In genomic region chr11:130314749-130315285, GRCh38 we compare ENCODE assay signal across 8 cellular contexts. TPM values are rescaled to one million over a fixed set of nuclear protein-coding genes. Genes with fewer than 3 reads are reported as not detected.
A peak's percentile ranks its signal among the peaks of the same experiment; 100 is the strongest.
DNase-seq lines count a peak whose midpoint lies in the region; ATAC-seq, FAIRE-seq and TF ChIP-seq lines count a peak whose summit lies in the region.

ZBTB44 (minus strand) TSS chr11:130314917; CDS start chr11:130261873, 53,044 bp downstream.

- H3K36me3 ChIP-seq in psoas muscle (ENCODE audit: insufficient read depth in 1 of 2, low read depth in 1 of 2) (no peaks in the 10 kb centered on the region), urinary bladder (ENCODE audit: insufficient read depth) (no peaks in the 10 kb centered on the region)

- no peaks in the 10 kb centered on the region for H3K9me3 ChIP-seq in psoas muscle

- peak within 1 kb of the TSS; percentile 92 for H3K4me3 Mint-ChIP-seq in T-helper 1 cell treated with Interleukin-12 subunit alpha and Interleukin-12 subunit beta and Interleukin-4 antibody, amounts not matched to agents 30 μg/mL and 1 μg/mL, for 36 hours

- TF ChIP-seq CTCF in psoas muscle (IDR thresholded peaks at IDR 0.05): no peak

- H3K4me1 ChIP-seq in psoas muscle (peaks cover 36% of the 10 kb centered on the region), urinary bladder (ENCODE audit: insufficient read depth) (peaks cover 2% of the 10 kb centered on the region)

- intact Hi-C loops in left ventricle myocardium superior (cut with micrococcal nuclease): no loop called here
- intact Hi-C loops in psoas muscle (cut with DNase I): loop anchor here (2.0 to 5.0 kb wide), 3 partner anchors 52 to 67 kb away; no protein-coding TSS in a partner anchor

- H3K4me3 ChIP-seq in psoas muscle (peak within 1 kb of the TSS; percentile 96), urinary bladder (ENCODE audit: low read depth, low read length) (peak within 1 kb of the TSS; percentile 96)

- H3K27me3 Mint-ChIP-seq in T-helper 1 cell treated with Interleukin-12 subunit alpha and Interleukin-12 subunit beta and Interleukin-4 antibody, amounts not matched to agents 30 μg/mL and 1 μg/mL, for 36 hours (ENCODE audit: low read depth): peaks cover 8% of the 10 kb centered on the region

- peak within 1 kb of the TSS; percentile 89 for H3K27ac Mint-ChIP-seq in T-helper 1 cell treated with Interleukin-12 subunit alpha and Interleukin-12 subunit beta and Interleukin-4 antibody, amounts not matched to agents 30 μg/mL and 1 μg/mL, for 36 hours

- H3K9me3 Mint-ChIP-seq in T-helper 1 cell treated with Interleukin-12 subunit alpha and Interleukin-12 subunit beta and Interleukin-4 antibody, amounts not matched to agents 30 μg/mL and 1 μg/mL, for 36 hours: no peaks in the 10 kb centered on the region

- H3K4me1 Mint-ChIP-seq in T-helper 1 cell treated with Interleukin-12 subunit alpha and Interleukin-12 subunit beta and Interleukin-4 antibody, amounts not matched to agents 30 μg/mL and 1 μg/mL, for 36 hours (ENCODE audit: low read depth): peaks cover 36% of the 10 kb centered on the region

- peaks cover 5% of the 10 kb centered on the region for H3K36me3 Mint-ChIP-seq in T-helper 1 cell treated with Interleukin-12 subunit alpha and Interleukin-12 subunit beta and Interleukin-4 antibody, amounts not matched to agents 30 μg/mL and 1 μg/mL, for 36 hours (ENCODE audit: low read depth)

- H3K27ac ChIP-seq in psoas muscle: peak within 1 kb of the TSS; percentile 90
- peak within 1 kb of the TSS; percentile 94 for H3K27ac ChIP-seq in urinary bladder (ENCODE audit: low read depth)

- ATAC-seq in HG02763 (IDR thresholded peaks at IDR 0.05; ENCODE audit: unreplicated experiment): peak; percentile 63
- peak; percentile 97 for ATAC-seq in left ventricle myocardium superior
- peak; percentile 95 to 96 (median 96) for ATAC-seq in psoas muscle

- no peaks in the 10 kb centered on the region for H3K27me3 ChIP-seq in psoas muscle (ENCODE audit: insufficient read depth in 3 of 3, low read length in 2 of 3)

- TF ChIP-seq POLR2A in GM12891 (IDR thresholded peaks at IDR 0.05; ENCODE audit: low read depth, low read length): peak; percentile 55; the same call in 1 of the 2 replicates

- 1 to 4% (median 3%) methylated on average over 24 to 43 of the region's 43 CpGs for WGBS in psoas muscle, 3 donors
- 2% methylated on average over 42 of the region's 43 CpGs for WGBS in urinary bladder

- peak; percentile 97 for FAIRE-seq in GM12891 (lab: Jason Lieb, UNC)

- DNase-seq in GM12891 (ENCODE audit: insufficient read length, low spot score) (peak; percentile 82), NCI-H1436 treated with DMSO at 0.1 percent for 48 hours (lab: John Stamatoyannopoulos, UW) (peak; percentile 73), amygdala (lab: John Stamatoyannopoulos, UW) (peak; percentile 29 to 97 (median 90)), left ventricle myocardium superior (peak; percentile 94), psoas muscle (peak; percentile 93 to 97)

TF ChIP-seq in GM12891, 5 proteins besides CTCF, POLR2A, EP300 and RAD21:
- TF ChIP-seq TAF1 (IDR thresholded peaks at IDR 0.05; ENCODE audit: low read depth, low read length): 0 out of 2 replicates have a peak, but pooled peaks have one; percentile 29
- no peak for TF ChIP-seq PAX5 (IDR thresholded peaks at IDR 0.05; ENCODE audit: insufficient read depth, low read length, severe bottlenecking)
- TF ChIP-seq POLR2AphosphoS5 (IDR thresholded peaks at IDR 0.05; ENCODE audit: low read depth, low read length): no peak
- TF ChIP-seq POU2F2 (IDR thresholded peaks at IDR 0.05; ENCODE audit: low read depth, low read length): peak; percentile 53; the same call in 1 of the 2 replicates
- TF ChIP-seq SPI1 (IDR thresholded peaks at IDR 0.05; ENCODE audit: low read depth, low read length): peak; percentile 53

RNA-seq across cellular contexts. Expression of gene ZBTB44, which starts in this region (rescaled TPM):
- 4.8 TPM for polyA plus RNA-seq in GM12891 (2012; ENCODE audit: low read depth, missing spikeins)
- total RNA-seq in left ventricle myocardium superior (57.3 TPM), psoas muscle (10 to 100 TPM; 58.6 to 77.2 (median 71.7) TPM), urinary bladder (85.6 TPM)
- polyA plus RNA-seq in psoas muscle (10 to 100 TPM in 2 of 3 donors, 1 to 10 TPM in 1; 8.6 to 47.5 (median 20.6) TPM), urinary bladder (12.1 TPM)

Comparison
In these comparisons a context has a peak if more than half of its experiments do, and no peak if none do; other contexts are left out.
1. Peak in every context shown above with its lines: DNase-seq, ATAC-seq, H3K4me3 ChIP-seq and H3K27ac ChIP-seq.